In the genomic region with DNA sequence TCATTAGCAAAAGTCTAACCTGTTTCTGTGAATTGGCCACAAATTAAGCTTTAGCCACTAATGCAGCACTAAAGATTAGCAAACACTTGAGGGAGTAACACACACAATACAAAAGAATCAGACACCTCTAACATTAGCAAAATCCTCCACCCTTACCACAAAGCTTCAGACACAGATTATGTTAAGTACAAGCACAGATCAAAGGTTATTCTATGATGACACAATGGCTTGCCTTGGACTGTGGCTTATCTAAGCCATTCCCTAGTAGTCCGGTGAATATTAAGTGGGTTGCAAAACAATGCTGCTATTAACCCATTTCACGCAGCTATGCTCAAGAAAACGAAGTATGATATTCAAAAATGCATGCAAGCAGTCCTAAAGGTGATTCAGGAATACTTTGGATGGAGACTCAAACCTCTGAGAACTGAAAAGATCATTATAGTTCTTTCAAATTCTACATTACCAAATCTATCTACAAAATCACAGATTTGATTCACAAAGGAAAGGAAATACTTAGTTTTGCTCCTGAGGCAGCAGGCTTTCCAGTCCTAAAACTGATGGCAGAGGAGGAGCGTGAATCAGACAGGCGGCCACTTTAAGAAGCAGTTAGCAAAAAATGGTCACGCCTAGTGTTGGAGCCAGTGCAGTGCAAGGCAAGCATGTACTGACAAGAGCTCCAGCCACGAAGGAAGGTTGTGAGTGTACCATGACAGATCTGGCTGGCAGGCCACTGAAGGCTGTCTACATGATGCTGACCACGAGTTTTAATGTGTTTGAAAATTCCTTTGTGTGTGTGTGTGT, we compare ENCODE assay signal across 9 cellular contexts.
DNase-seq lines count a peak whose midpoint lies in the region; ATAC-seq and TF ChIP-seq lines count a peak whose summit lies in the region.
"Had no signal": no experiment of that assay in that cellular context is flagged by ENCODE, and none has a peak within 500 bp of the region (broad histone marks: within the 10 kb centered on the region; RNA-seq: fewer than 3 reads in every experiment).

No MANE protein-coding gene starts in this region.

- H3K27me3 ChIP-seq in HAP-1 (ENCODE audit: low read depth) (no peaks in the 10 kb centered on the region), esophagus squamous epithelium (no peaks in the 10 kb centered on the region), prostate gland (replicated peaks; ENCODE audit: insufficient read depth) (no peaks in the 10 kb centered on the region)

- H3K9me3 ChIP-seq in HAP-1, result no peaks in the 10 kb centered on the region
- no peaks in the 10 kb centered on the region for H3K9me3 ChIP-seq in esophagus squamous epithelium
- no peaks in the 10 kb centered on the region for H3K9me3 ChIP-seq in prostate gland

- no peak for ATAC-seq in GM19397 (IDR thresholded peaks at IDR 0.05; ENCODE audit: unreplicated experiment)
- ATAC-seq in HG02642 (IDR thresholded peaks at IDR 0.05; ENCODE audit: poor library complexity, unreplicated experiment), result no peak

- H3K4me3 ChIP-seq in HAP-1 (no peak overlapping the region), esophagus squamous epithelium (no peak overlapping the region), prostate gland (no peak overlapping the region)

- H3K36me3 ChIP-seq in HAP-1 (replicated peaks) (no peaks in the 10 kb centered on the region; the same call in none of the 2 replicates), esophagus squamous epithelium (peaks cover 0 to 4% (median 0%) of the 10 kb centered on the region in 3 donors), prostate gland (no peaks in the 10 kb centered on the region)

- intact Hi-C loops in esophagus squamous epithelium (cut with DNase I) (no loop called here), prostate gland (cut with DNase I) (no loop called here)

- peak overlapping the region in 3 of 4 donors; percentile 33 to 60 (median 55) for H3K27ac ChIP-seq in esophagus squamous epithelium
- no peak overlapping the region for H3K27ac ChIP-seq in prostate gland

- in situ Hi-C loops in HAP-1 (cut with MboI; ENCODE audit: low sequenced_read_pairs), result no loop called here

- TF ChIP-seq POLR2A in esophagus squamous epithelium (IDR thresholded peaks at IDR 0.05), result no peak
- TF ChIP-seq POLR2A in prostate gland (IDR thresholded peaks at IDR 0.05), result no peak

- peak in 4 of 6 experiments; percentile 28 to 62 (median 46) for TF ChIP-seq CTCF in esophagus squamous epithelium (IDR thresholded peaks at IDR 0.05)
- TF ChIP-seq CTCF in prostate gland (IDR thresholded peaks at IDR 0.05), result peak in 1 of 4 experiments; percentile 42

- DNase-seq in HAP-1 (ENCODE audit: low spot score in 2 of 2), result peak; percentile 77 to 92
- peak; percentile 58 for DNase-seq in NCI-H774 (lab: John Stamatoyannopoulos, UW)
- DNase-seq in esophagus squamous epithelium (lab: John Stamatoyannopoulos, UW), result no peak
- peak; percentile 32 for DNase-seq in prostate gland (ENCODE audit: low spot score)
- DNase-seq in kidney glomerular epithelial cell (lab: John Stamatoyannopoulos, UW), result no peak
- no peak for DNase-seq in superior temporal gyrus (ENCODE audit: extremely low spot score)
- DNase-seq: activated T-cell treated with anti-CD3 and anti-CD28 coated beads, Interleukin-2, amount 50 U/mL, for 72 hours had no signal

- 42 to 52% methylated on average over 8 of the region's 8 CpGs for WGBS in esophagus squamous epithelium, 2 donors
- 61% methylated on average over 8 of the region's 8 CpGs for WGBS in prostate gland

- peaks cover 49% of the 10 kb centered on the region for H3K4me1 ChIP-seq in HAP-1
- H3K4me1 ChIP-seq in esophagus squamous epithelium, result peaks cover 21 to 80% (median 27%) of the 10 kb centered on the region in 3 donors
- H3K4me1 ChIP-seq in prostate gland (replicated peaks), result peaks cover 15% of the 10 kb centered on the region

Comparison
In these comparisons a context has a peak if more than half of its experiments do, and no peak if none do; other contexts are left out.
1. DNase-seq: peak in HAP-1 (2 of 2), NCI-H774 (single experiment) and prostate gland (single experiment); none in esophagus squamous epithelium (single experiment), kidney glomerular epithelial cell (single experiment) and superior temporal gyrus (single experiment).
2. H3K27ac ChIP-seq: peak in esophagus squamous epithelium (3 of 4); none in prostate gland (0 of 2).